In genomic region chr22:22979954-22980353, GRCh38 we compare ENCODE assay signal across 11 cellular contexts.
"Had no signal": no experiment of that assay in that cellular context is flagged by ENCODE, and none has a peak within 500 bp of the region (broad histone marks: within the 10 kb centered on the region; RNA-seq: fewer than 3 reads in every experiment).

No MANE protein-coding gene starts in this region.

- H2AFZ ChIP-seq: GM23248, GM23338 had no signal

- H3K27ac ChIP-seq: GM23248 had no signal

- FAIRE-seq: H1, H54 had no signal

- H3K4me2 ChIP-seq: GM23338 had no signal

- ATAC-seq: GM23338, HCT116 had no signal

- H3K4me3 Mint-ChIP-seq: GM23338, H9, HFFc6 had no signal

- H3K36me3 ChIP-seq: HAP-1 had no signal

- H3K9ac ChIP-seq: GM23248 had no signal

- H3K27ac Mint-ChIP-seq: GM23338, H9, HFFc6 had no signal

- H3K4me3 ChIP-seq: GM23248, GM23338, HAP-1 had no signal

- H3K4me1 ChIP-seq: HAP-1 had no signal

- DNase-seq: GM23248, GOT3, H7, H9, HCEC 1CT, HFFc6 had no signal

- H3K4me1 Mint-ChIP-seq: GM23338, H9 had no signal
